1 cellular context compared by ENCODE assay signal in the genomic region with DNA sequence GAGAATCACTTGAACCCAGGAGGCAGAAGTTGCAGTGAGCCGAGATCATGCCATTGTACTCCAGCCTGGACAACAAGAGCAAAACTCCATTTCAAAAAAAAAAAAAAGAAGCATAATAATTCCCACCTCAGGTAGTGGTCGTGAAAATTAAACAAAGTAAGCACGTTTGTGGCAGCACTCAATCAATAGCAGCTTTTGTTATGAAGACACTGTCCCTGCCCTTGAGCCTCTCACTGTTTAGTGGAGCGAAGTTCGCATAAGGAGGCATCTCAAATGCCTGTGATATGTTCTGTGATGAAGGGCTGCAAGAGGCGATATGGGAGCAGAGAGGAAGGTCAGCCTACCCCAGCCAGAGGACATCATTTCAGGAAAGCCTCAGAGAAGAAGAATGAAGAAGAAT.
A peak's percentile ranks its signal among the peaks of the same experiment; 100 is the strongest.
TF ChIP-seq lines count a peak whose summit lies in the region.

No MANE protein-coding gene starts in this region.

TF ChIP-seq in HepG2, 621 proteins besides CTCF, POLR2A, EP300 and RAD21 (continued from another document and continues in another):
- no peak for TF ChIP-seq ZNF646 (CRISPR knock-in tag; IDR thresholded peaks at IDR 0.05)
- no peak for TF ChIP-seq ZNF33A (CRISPR knock-in tag; IDR thresholded peaks at IDR 0.05; ENCODE audit: borderline replicate concordance)
- TF ChIP-seq ZNF747 (CRISPR knock-in tag; IDR thresholded peaks at IDR 0.05; ENCODE audit: borderline replicate concordance): no peak
- peak; percentile 42; the same call in 1 of the 2 replicates for TF ChIP-seq ZNF317 (CRISPR knock-in tag; IDR thresholded peaks at IDR 0.05)
- TF ChIP-seq ZNF331 (CRISPR knock-in tag; IDR thresholded peaks at IDR 0.05): no peak
- TF ChIP-seq CREB1 (IDR thresholded peaks at IDR 0.05): no peak
- no peak for TF ChIP-seq CREB1 (CRISPR knock-in tag; IDR thresholded peaks at IDR 0.05)
- peak; percentile 86 for TF ChIP-seq PPARG (CRISPR knock-in tag; conservative IDR thresholded peaks at IDR 0.05)
- no peak for TF ChIP-seq ZNF768 (CRISPR knock-in tag; IDR thresholded peaks at IDR 0.05)
- no peak for TF ChIP-seq FOXP1 (IDR thresholded peaks at IDR 0.05)
- TF ChIP-seq FOXP1 (CRISPR knock-in tag; IDR thresholded peaks at IDR 0.05): peak; percentile 66; the same call in 1 of the 2 replicates
- no peak for TF ChIP-seq ATF7-NPFF (CRISPR knock-in tag; IDR thresholded peaks at IDR 0.05; ENCODE audit: low read depth)
- no peak for TF ChIP-seq MIER3 (CRISPR knock-in tag; IDR thresholded peaks at IDR 0.05; ENCODE audit: borderline replicate concordance)
- no peak for TF ChIP-seq IKZF4 (CRISPR knock-in tag; IDR thresholded peaks at IDR 0.05; ENCODE audit: borderline replicate concordance, low read depth, not compliant biosample characterization)
- TF ChIP-seq MXD4 (CRISPR knock-in tag; IDR thresholded peaks at IDR 0.05): no peak
- no peak for TF ChIP-seq ZNF136 (CRISPR knock-in tag; IDR thresholded peaks at IDR 0.05; ENCODE audit: low read depth)
- no peak for TF ChIP-seq MBD4 (IDR thresholded peaks at IDR 0.05; ENCODE audit: borderline replicate concordance, low read length)
- no peak for TF ChIP-seq SCMH1 (CRISPR knock-in tag; IDR thresholded peaks at IDR 0.05; ENCODE audit: borderline replicate concordance)
- 0 out of 2 replicates have a peak, but pooled peaks have one; percentile 10 for TF ChIP-seq AHDC1 (CRISPR knock-in tag; IDR thresholded peaks at IDR 0.05; ENCODE audit: borderline replicate concordance)
- TF ChIP-seq YEATS4 (CRISPR knock-in tag; IDR thresholded peaks at IDR 0.05; ENCODE audit: borderline replicate concordance): no peak
- TF ChIP-seq MED1 (CRISPR knock-in tag; IDR thresholded peaks at IDR 0.05): no peak
- TF ChIP-seq THAP11 (CRISPR knock-in tag; IDR thresholded peaks at IDR 0.05): no peak
- TF ChIP-seq ZBTB14 (CRISPR knock-in tag; IDR thresholded peaks at IDR 0.05): no peak
- no peak for TF ChIP-seq CBX2 (IDR thresholded peaks at IDR 0.05; ENCODE audit: low read depth, low read length)
- no peak for TF ChIP-seq CBX2 (CRISPR knock-in tag; IDR thresholded peaks at IDR 0.05; ENCODE audit: low read depth)
- TF ChIP-seq, protein P1, sequence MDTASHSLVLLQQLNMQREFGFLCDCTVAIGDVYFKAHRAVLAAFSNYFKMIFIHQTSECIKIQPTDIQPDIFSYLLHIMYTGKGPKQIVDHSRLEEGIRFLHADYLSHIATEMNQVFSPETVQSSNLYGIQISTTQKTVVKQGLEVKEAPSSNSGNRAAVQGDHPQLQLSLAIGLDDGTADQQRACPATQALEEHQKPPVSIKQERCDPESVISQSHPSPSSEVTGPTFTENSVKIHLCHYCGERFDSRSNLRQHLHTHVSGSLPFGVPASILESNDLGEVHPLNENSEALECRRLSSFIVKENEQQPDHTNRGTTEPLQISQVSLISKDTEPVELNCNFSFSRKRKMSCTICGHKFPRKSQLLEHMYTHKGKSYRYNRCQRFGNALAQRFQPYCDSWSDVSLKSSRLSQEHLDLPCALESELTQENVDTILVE (CRISPR knock-in tag; IDR thresholded peaks at IDR 0.05): no peak
- TF ChIP-seq SYNCRIP (IDR thresholded peaks at IDR 0.05; ENCODE audit: insufficient read depth, low read depth, low read length): no peak
- peak; percentile 52; the same call in 1 of the 2 replicates for TF ChIP-seq ZNF770 (CRISPR knock-in tag; IDR thresholded peaks at IDR 0.05)
- TF ChIP-seq SP140L (CRISPR knock-in tag; IDR thresholded peaks at IDR 0.05; ENCODE audit: borderline replicate concordance): no peak
- TF ChIP-seq SMYD3 (CRISPR knock-in tag; IDR thresholded peaks at IDR 0.05): no peak
- 0 out of 2 replicates have a peak, but pooled peaks have one; percentile 19 for TF ChIP-seq NR2F6 (IDR thresholded peaks at IDR 0.05)
- TF ChIP-seq NR2F6 (CRISPR knock-in tag; IDR thresholded peaks at IDR 0.05): peak; percentile 51
- no peak for TF ChIP-seq MXD1 (CRISPR knock-in tag; IDR thresholded peaks at IDR 0.05)
- no peak for TF ChIP-seq ZNF329 (CRISPR knock-in tag; IDR thresholded peaks at IDR 0.05; ENCODE audit: low read depth)
- 0 out of 2 replicates have a peak, but pooled peaks have one; percentile 32 for TF ChIP-seq DRAP1 (CRISPR knock-in tag; IDR thresholded peaks at IDR 0.05)
- TF ChIP-seq, protein P2, sequence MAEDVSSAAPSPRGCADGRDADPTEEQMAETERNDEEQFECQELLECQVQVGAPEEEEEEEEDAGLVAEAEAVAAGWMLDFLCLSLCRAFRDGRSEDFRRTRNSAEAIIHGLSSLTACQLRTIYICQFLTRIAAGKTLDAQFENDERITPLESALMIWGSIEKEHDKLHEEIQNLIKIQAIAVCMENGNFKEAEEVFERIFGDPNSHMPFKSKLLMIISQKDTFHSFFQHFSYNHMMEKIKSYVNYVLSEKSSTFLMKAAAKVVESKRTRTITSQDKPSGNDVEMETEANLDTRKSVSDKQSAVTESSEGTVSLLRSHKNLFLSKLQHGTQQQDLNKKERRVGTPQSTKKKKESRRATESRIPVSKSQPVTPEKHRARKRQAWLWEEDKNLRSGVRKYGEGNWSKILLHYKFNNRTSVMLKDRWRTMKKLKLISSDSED (CRISPR knock-in tag; IDR thresholded peaks at IDR 0.05): no peak
